In the genomic region with DNA sequence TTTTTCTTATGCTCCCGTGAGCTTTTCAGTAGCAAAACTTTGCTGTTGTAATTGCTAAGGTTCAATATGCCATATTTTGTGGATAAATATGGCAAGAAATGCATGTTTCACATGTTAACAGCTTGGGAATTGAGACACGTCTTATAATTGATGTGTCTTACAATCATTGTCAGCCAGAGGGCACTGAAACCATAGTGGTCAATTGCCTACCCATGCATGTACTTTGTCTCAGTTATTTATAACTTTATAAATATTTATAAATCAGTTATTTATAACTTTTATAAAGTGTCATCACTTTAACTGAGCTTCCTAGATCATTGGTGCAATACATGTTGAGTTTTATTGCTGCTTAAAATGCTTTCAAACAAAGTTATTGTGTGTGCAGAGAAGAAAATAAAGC, we compare ENCODE assay signal across 9 cellular contexts.
DNase-seq lines count a peak whose midpoint lies in the region; ATAC-seq and TF ChIP-seq lines count a peak whose summit lies in the region.
"Had no signal": no experiment of that assay in that cellular context is flagged by ENCODE, and none has a peak within 500 bp of the region (broad histone marks: within the 10 kb centered on the region; RNA-seq: fewer than 3 reads in every experiment).

No MANE protein-coding gene starts in this region.

- no peak overlapping the region for H3K9ac ChIP-seq in Karpas-422 (ENCODE audit: low read length)

- peak; percentile 8 for DNase-seq in activated naive CD8-positive, alpha-beta T cell treated with anti-CD3 and anti-CD28 coated beads for 36 hours
- no peak for DNase-seq in activated naive CD8-positive, alpha-beta T cell treated with anti-CD3 and anti-CD28 coated beads, Interleukin-2, amount 50 U/mL, for 24 hours
- DNase-seq in Karpas-422 (peak; percentile 68), astrocyte of the spinal cord (ENCODE audit: low read depth, low spot score) (peak; percentile 16), left colon (no peak), germinal center (ENCODE audit: low spot score) (no peak)
- no peak for DNase-seq in activated CD4-positive, CD25-positive, alpha-beta regulatory T cell treated with anti-CD3 and anti-CD28 coated beads, Interleukin-2, amount 50 U/mL, for 72 hours

- no peak overlapping the region for H3K27ac Mint-ChIP-seq in activated naive CD8-positive, alpha-beta T cell treated with anti-CD3 and anti-CD28 coated beads for 36 hours
- no peak overlapping the region for H3K27ac Mint-ChIP-seq in activated naive CD8-positive, alpha-beta T cell treated with anti-CD3 and anti-CD28 coated beads, Interleukin-2, amount 50 U/mL, for 24 hours
- H3K27ac Mint-ChIP-seq: stimulated activated naive CD8-positive, alpha-beta T cell treated with anti-CD3 and anti-CD28 coated beads, Interleukin-15, amount 100 ng/mL, for 72 hours had no signal

- peaks cover 2% of the 10 kb centered on the region for H3K4me1 Mint-ChIP-seq in activated naive CD8-positive, alpha-beta T cell treated with anti-CD3 and anti-CD28 coated beads for 36 hours
- no peaks in the 10 kb centered on the region for H3K4me1 Mint-ChIP-seq in activated naive CD8-positive, alpha-beta T cell treated with anti-CD3 and anti-CD28 coated beads, Interleukin-2, amount 50 U/mL, for 24 hours
- H3K4me1 Mint-ChIP-seq: stimulated activated naive CD8-positive, alpha-beta T cell treated with anti-CD3 and anti-CD28 coated beads, Interleukin-15, amount 100 ng/mL, for 72 hours had no signal

- no peaks in the 10 kb centered on the region for H3K9me2 ChIP-seq in Karpas-422 (replicated peaks; ENCODE audit: insufficient read depth, low read length)

- H3K4me2 ChIP-seq in Karpas-422 (ENCODE audit: low read depth, low read length, poor library complexity, severe bottlenecking) = no peak overlapping the region

- no peaks in the 10 kb centered on the region for H3K27me3 ChIP-seq in Karpas-422 (ENCODE audit: low read length)

- H3K36me3 Mint-ChIP-seq in activated naive CD8-positive, alpha-beta T cell treated with anti-CD3 and anti-CD28 coated beads for 36 hours = peaks cover 3% of the 10 kb centered on the region
- H3K36me3 Mint-ChIP-seq in activated naive CD8-positive, alpha-beta T cell treated with anti-CD3 and anti-CD28 coated beads, Interleukin-2, amount 50 U/mL, for 24 hours (ENCODE audit: low read depth) = peaks cover 4% of the 10 kb centered on the region

- H3K27me3 Mint-ChIP-seq in activated naive CD8-positive, alpha-beta T cell treated with anti-CD3 and anti-CD28 coated beads for 36 hours = no peaks in the 10 kb centered on the region
- H3K27me3 Mint-ChIP-seq in activated naive CD8-positive, alpha-beta T cell treated with anti-CD3 and anti-CD28 coated beads, Interleukin-2, amount 50 U/mL, for 24 hours = peaks cover 4% of the 10 kb centered on the region
- H3K27me3 Mint-ChIP-seq: stimulated activated naive CD8-positive, alpha-beta T cell treated with anti-CD3 and anti-CD28 coated beads, Interleukin-15, amount 100 ng/mL, for 72 hours had no signal

- H2AFZ ChIP-seq in Karpas-422 (ENCODE audit: low read length) = no peak overlapping the region

- H4K20me1 ChIP-seq in Karpas-422 (ENCODE audit: insufficient read depth, low read depth, low read length) = no peaks in the 10 kb centered on the region

- no peaks in the 10 kb centered on the region for H3K79me2 ChIP-seq in Karpas-422 (ENCODE audit: low read length)

- H3K36me3 ChIP-seq in Karpas-422 (ENCODE audit: insufficient read depth, low read length) = no peaks in the 10 kb centered on the region

- no peak overlapping the region for H3K4me3 Mint-ChIP-seq in activated naive CD8-positive, alpha-beta T cell treated with anti-CD3 and anti-CD28 coated beads for 36 hours
- no peak overlapping the region for H3K4me3 Mint-ChIP-seq in activated naive CD8-positive, alpha-beta T cell treated with anti-CD3 and anti-CD28 coated beads, Interleukin-2, amount 50 U/mL, for 24 hours
- H3K4me3 Mint-ChIP-seq: stimulated activated naive CD8-positive, alpha-beta T cell treated with anti-CD3 and anti-CD28 coated beads, Interleukin-15, amount 100 ng/mL, for 72 hours had no signal

- H3K27ac ChIP-seq in Karpas-422 (ENCODE audit: low read length) = no peak overlapping the region

- H3K4me3 ChIP-seq in Karpas-422 (ENCODE audit: low read length) (no peak overlapping the region), astrocyte of the spinal cord (ENCODE audit: low read depth, low read length) (no peak overlapping the region)

- in situ Hi-C loops in astrocyte of the spinal cord (cut with HindIII; ENCODE audit: low sequenced_read_pairs) = no loop called here

- peaks cover 4% of the 10 kb centered on the region for H3K9me3 Mint-ChIP-seq in activated naive CD8-positive, alpha-beta T cell treated with anti-CD3 and anti-CD28 coated beads for 36 hours
- peaks cover 5% of the 10 kb centered on the region for H3K9me3 Mint-ChIP-seq in activated naive CD8-positive, alpha-beta T cell treated with anti-CD3 and anti-CD28 coated beads, Interleukin-2, amount 50 U/mL, for 24 hours

- H3K9me3 ChIP-seq in Karpas-422 (ENCODE audit: low read length) = no peaks in the 10 kb centered on the region

- no peaks in the 10 kb centered on the region for H3K4me1 ChIP-seq in Karpas-422 (ENCODE audit: low read length)

- intact Hi-C loops in left colon (cut with DNase I, micrococcal nuclease) = no loop called here

- peak; percentile 35 for TF ChIP-seq CTCF in astrocyte of the spinal cord (IDR thresholded peaks at IDR 0.05; ENCODE audit: low read depth, low read length)

- no peak for ATAC-seq in activated naive CD8-positive, alpha-beta T cell treated with anti-CD3 and anti-CD28 coated beads, Interleukin-2, amount 50 U/mL, for 24 hours
- ATAC-seq in left colon (peak; percentile 81), GM19324 (IDR thresholded peaks at IDR 0.05; ENCODE audit: low FRiP score, unreplicated experiment) (no peak)
- ATAC-seq: stimulated activated naive CD8-positive, alpha-beta T cell treated with anti-CD3 and anti-CD28 coated beads, Interleukin-15, amount 100 ng/mL, for 72 hours had no signal

Comparison
In these comparisons a context has a peak if more than half of its experiments do, and no peak if none do; other contexts are left out.
1. DNase-seq: peak in activated naive CD8-positive, alpha-beta T cell treated with anti-CD3 and anti-CD28 coated beads for 36 hours (single experiment), Karpas-422 (single experiment) and astrocyte of the spinal cord (single experiment); none in activated naive CD8-positive, alpha-beta T cell treated with anti-CD3 and anti-CD28 coated beads, Interleukin-2, amount 50 U/mL, for 24 hours (single experiment), left colon (0 of 2), activated CD4-positive, CD25-positive, alpha-beta regulatory T cell treated with anti-CD3 and anti-CD28 coated beads, Interleukin-2, amount 50 U/mL, for 72 hours (single experiment) and germinal center (single experiment).